In genomic region chr5:157143127-157143959, GRCh38 we compare ENCODE assay signal across 8 cellular contexts. TPM values are rescaled to one million over a fixed set of nuclear protein-coding genes. Genes with fewer than 3 reads are reported as not detected.
DNase-seq lines count a peak whose midpoint lies in the region; ATAC-seq, FAIRE-seq and TF ChIP-seq lines count a peak whose summit lies in the region.

No MANE protein-coding gene starts in this region.

- H3K4me3 Mint-ChIP-seq in IgD-negative memory B cell = peak overlapping the region; percentile 97 to 99 (median 98)

- in situ Hi-C loops in GM12878 (cut with MboI) = no loop called here

- H4K20me1 ChIP-seq in GM12878 (ENCODE audit: control insufficient read depth, insufficient read depth) = no peaks in the 10 kb centered on the region

- peaks cover 23% of the 10 kb centered on the region for H3K79me2 ChIP-seq in GM12878 (ENCODE audit: control insufficient read depth, insufficient read depth, low read length)

- TF ChIP-seq POLR2A in GM12878 (IDR thresholded peaks at IDR 0.05; ENCODE audit: low read depth, low read length) = no peak

- DNase-seq in GM04504 (ENCODE audit: low read depth) (peak; percentile 29), SKM-1 treated with dmso at 0.1 percent for 144 hours (lab: John Stamatoyannopoulos, UW; ENCODE audit: unreplicated experiment) (peak; percentile 88), GM12878 (ENCODE audit: low read depth, low spot score) (no peak), small intestine (no peak), NCI-H128 (lab: John Stamatoyannopoulos, UW; ENCODE audit: unreplicated experiment) (no peak)

- H3K27me3 ChIP-seq in GM12878 (replicated peaks in 1 of 2; ENCODE audit: control insufficient read depth in 2 of 2, insufficient read depth in 2 of 2, low read length in 1 of 2) = no peaks in the 10 kb centered on the region
- no peaks in the 10 kb centered on the region for H3K27me3 ChIP-seq in iPS-18a (ENCODE audit: control insufficient read depth, insufficient read depth, low read length)
- no peaks in the 10 kb centered on the region for H3K27me3 ChIP-seq in small intestine (ENCODE audit: control insufficient read depth in 2 of 2, insufficient read depth in 2 of 2, low read length in 2 of 2)

- H3K9ac ChIP-seq in GM12878 (ENCODE audit: control insufficient read depth, insufficient read depth, low read length) (peak overlapping the region; percentile 100), iPS-18a (ENCODE audit: low read length) (peak overlapping the region; percentile 93)

- no peaks in the 10 kb centered on the region for H3K9me3 ChIP-seq in GM12878 (replicated peaks; ENCODE audit: control insufficient read depth, insufficient read depth, low read length)
- H3K9me3 ChIP-seq in iPS-18a (ENCODE audit: control insufficient read depth, low read depth, low read length) = no peaks in the 10 kb centered on the region
- H3K9me3 ChIP-seq in small intestine (ENCODE audit: control insufficient read depth, low read depth) = no peaks in the 10 kb centered on the region

- peaks cover 20 to 28% (median 28%) of the 10 kb centered on the region in 3 donors for H3K4me1 Mint-ChIP-seq in IgD-negative memory B cell

- peak overlapping the region; percentile 96 to 98 (median 98) for H3K27ac Mint-ChIP-seq in IgD-negative memory B cell

- RAD21 ChIA-PET in GM12878 (lab: Charles Lee; ENCODE audit: unreplicated experiment) = interaction anchor here (0.8 to 2.8 kb wide), 28 partner anchors 11 to 769 kb away, joined by 3 to 20 read pairs (median 4); partner anchors contain the start of gene CYFIP2

- POLR2A ChIA-PET in GM12878 (lab: Charles Lee) = interaction anchor here (0.6 to 2.9 kb wide), 20 partner anchors 10 to 256 kb away, joined by 3 to 27 read pairs (median 5); partner anchors contain the start of gene CYFIP2

- H3K36me3 Mint-ChIP-seq in IgD-negative memory B cell = peaks cover 10% of the 10 kb centered on the region

- H3K27ac ChIP-seq in GM12878 (ENCODE audit: control insufficient read depth, insufficient read depth) = peak overlapping the region; percentile 99
- peak overlapping the region; percentile 63 for H3K27ac ChIP-seq in iPS-18a (ENCODE audit: low read length)
- H3K27ac ChIP-seq in small intestine (ENCODE audit: low read depth in 1 of 2, low read length in 1 of 2) = peak overlapping the region; percentile 83 to 98

- H3K36me3 ChIP-seq in GM12878 (ENCODE audit: control insufficient read depth in 2 of 2, insufficient read depth in 2 of 2, low read length in 1 of 2) = peaks cover 0 to 6% of the 10 kb centered on the region in 2 experiments; a peak in 2 of 4 replicates
- H3K36me3 ChIP-seq in iPS-18a (ENCODE audit: control insufficient read depth, low read depth, low read length) = peaks cover 11% of the 10 kb centered on the region
- H3K36me3 ChIP-seq in small intestine (ENCODE audit: control insufficient read depth in 2 of 2, insufficient read depth in 2 of 2, low read length in 2 of 2) = no peaks in the 10 kb centered on the region

- no peaks in the 10 kb centered on the region for H3K9me3 Mint-ChIP-seq in IgD-negative memory B cell

- WGBS in GM12878 (ENCODE audit: insufficient coverage, insufficient replicate concordance, low lambda C conversion rate, missing lambda C conversion rate) = 31% methylated on average over 33 of the region's 33 CpGs
- WGBS in small intestine, 3 donors = 2 to 11% (median 4%) methylated on average over 33 of the region's 33 CpGs

- no peak for FAIRE-seq in GM12878 (lab: Jason Lieb, UNC)
- FAIRE-seq in small intestine (lab: Jason Lieb, UNC) = no peak

- no peak for TF ChIP-seq RAD21 in GM12878 (IDR thresholded peaks at IDR 0.05; ENCODE audit: insufficient read depth, low read depth, low read length)

- no peak for TF ChIP-seq CTCF in GM12878 (IDR thresholded peaks at IDR 0.05 in 2 of 3, conservative IDR thresholded peaks at IDR 0.05 in 1 of 3; ENCODE audit: control insufficient read depth in 2 of 3, extremely low read depth in 1 of 3, insufficient read depth in 1 of 3, low read depth in 3 of 3, low read length in 3 of 3)

- CTCF ChIA-PET in GM12878 (lab: Yijun Ruan, JAX) = interaction anchor here (0.7 to 3.7 kb wide), 19 partner anchors 11 to 1997 kb away, joined by 3 to 27 read pairs (median 4); no protein-coding TSS in a partner anchor

- no peak for TF ChIP-seq EP300 in GM12878 (IDR thresholded peaks at IDR 0.05; ENCODE audit: borderline replicate concordance in 1 of 2, control insufficient read depth in 1 of 2, low read depth in 2 of 2, low read length in 2 of 2)

- H3K27me3 Mint-ChIP-seq in IgD-negative memory B cell = no peaks in the 10 kb centered on the region

- intact Hi-C loops in GM12878 (cut with micrococcal nuclease; ENCODE audit: unreplicated experiment) = loop anchor here (10.0 kb wide), 1 partner anchor 601 kb away; the partner anchor contains the start of gene LSM11

- H3K4me1 ChIP-seq in GM12878 (ENCODE audit: control insufficient read depth, insufficient read depth, low read length) (peaks cover 7% of the 10 kb centered on the region), iPS-18a (ENCODE audit: control insufficient read depth, low read depth, low read length) (no peaks in the 10 kb centered on the region), small intestine (ENCODE audit: control insufficient read depth in 2 of 2, insufficient read depth in 1 of 2, low read depth in 1 of 2, low read length in 1 of 2) (peaks cover 0 to 4% of the 10 kb centered on the region in 2 donors)

- TSS peak; percentile 100 for BruUV-seq in GM12878 (replicated peaks; lab: Mats Ljungman, UMichigan)

- peak overlapping the region; percentile 66 for H3K4me2 ChIP-seq in GM12878 (ENCODE audit: control insufficient read depth, insufficient read depth)

- peak overlapping the region; percentile 60 for H3K4me3 ChIP-seq in GM12878
- H3K4me3 ChIP-seq in iPS-18a (ENCODE audit: low read length) = peak overlapping the region; percentile 96
- H3K4me3 ChIP-seq in small intestine (ENCODE audit: low read depth in 1 of 2, low read length in 2 of 2) = peak overlapping the region; percentile 3 to 87

- ATAC-seq in GM21723 (IDR thresholded peaks at IDR 0.05; ENCODE audit: unreplicated experiment) (peak; percentile 48), GM12878 (peak; percentile 50)

- H2AFZ ChIP-seq in GM12878 (ENCODE audit: control insufficient read depth, low read depth, low read length) = peak overlapping the region; percentile 89

- SMC1A ChIA-PET in GM12878 (lab: Charles Lee; ENCODE audit: uncharacterized antibody, unreplicated experiment) = interaction anchor here (0.8 to 2.8 kb wide), 31 partner anchors 11 to 229 kb away, joined by 3 to 21 read pairs (median 5); no protein-coding TSS in a partner anchor

RNA-seq across cellular contexts. Expression of gene MED7, which starts 0.7 kb away (rescaled TPM):
- polyA plus RNA-seq in IgD-negative memory B cell (18.6 TPM), GM12878 (2011; rRNA removed) (22.6 and 36.0 TPM in 2 replicates), GM12878 (2014; fragmentation: Illumina TruSeq; extraction: Trizol) (22.7 and 28.8 TPM in 2 replicates), GM12878 (2014; fragmentation: Nextera tagmentation; extraction: Ambion mirVana) (10 to 100 TPM; 42.6 to 47.7 TPM), GM12878 (2014; rRNA removed) (11.3 and 18.1 TPM in 2 replicates), GM12878 (2016; fragmentation: Nextera tagmentation; extraction: Ambion mirVana) (10 to 100 TPM; 30.2 to 35.1 TPM), small intestine (10 to 100 TPM in 2 of 3 donors, 1 to 10 TPM in 1; 7.8 to 12.7 (median 11.9) TPM)
- 20.0 and 22.5 TPM in 2 replicates for total RNA-seq in GM12878 (2013; cell fraction: nucleolus; rRNA removed)
- total RNA-seq in GM12878 (2014; rRNA removed) (9.3 and 11.7 TPM in 2 replicates), GM12878 (2014; rRNA removed; fragmentation: Illumina TruSeq; extraction: Trizol) (15.8 and 20.7 TPM in 2 replicates), GM12878 (2021) (11.0 and 12.3 TPM in 2 replicates)
- 7.3 TPM for polyA plus RNA-seq in GM12878 (2011; ENCODE audit: low read depth)
- 6.9 and 9.2 TPM in 2 replicates for polyA plus RNA-seq in GM12878 (2011; cell fraction: cytosol; rRNA removed)
- 8.2 and 9.0 TPM in 2 replicates for polyA plus RNA-seq in GM12878 (2011; cell fraction: nucleus; rRNA removed)
- 13.4 and 15.7 TPM in 2 replicates for polyA plus RNA-seq in GM12878 (2012)
- polyA minus RNA-seq in GM12878 (2011; rRNA and poly(A)+ RNA removed) = 7.9 and 11.0 TPM in 2 replicates
- polyA minus RNA-seq in GM12878 (2011; cell fraction: cytosol; rRNA and poly(A)+ RNA removed) = 4.1 and 4.7 TPM in 2 replicates
- 5.6 and 6.8 TPM in 2 replicates for polyA minus RNA-seq in GM12878 (2011; cell fraction: nucleus; rRNA and poly(A)+ RNA removed)

RNA-seq across cellular contexts. Expression of gene GARIN3, which starts 22.7 kb away (rescaled TPM):
- polyA plus RNA-seq in IgD-negative memory B cell (not detected), GM12878 (2011; rRNA removed) (not detected in 2 replicates), GM12878 (2014; fragmentation: Illumina TruSeq; extraction: Trizol) (not detected in 2 replicates), GM12878 (2014; fragmentation: Nextera tagmentation; extraction: Ambion mirVana) (not detected), GM12878 (2014; rRNA removed) (not detected in 2 replicates), GM12878 (2016; fragmentation: Nextera tagmentation; extraction: Ambion mirVana) (under 1 TPM in 1 of 2 experiments, not detected in 1; 0.15 TPM), small intestine (not detected)
- total RNA-seq in GM12878 (2013; cell fraction: nucleolus; rRNA removed) = not detected in 2 replicates
- total RNA-seq in GM12878 (2014; rRNA removed) (not detected in 2 replicates), GM12878 (2014; rRNA removed; fragmentation: Illumina TruSeq; extraction: Trizol) (not detected in 2 replicates), GM12878 (2021) (not detected in 2 replicates)
- not detected for polyA plus RNA-seq in GM12878 (2011; ENCODE audit: low read depth)
- not detected in 2 replicates for polyA plus RNA-seq in GM12878 (2011; cell fraction: cytosol; rRNA removed)
- polyA plus RNA-seq in GM12878 (2011; cell fraction: nucleus; rRNA removed) = not detected in 2 replicates
- not detected in 2 replicates for polyA plus RNA-seq in GM12878 (2012)
- polyA minus RNA-seq in GM12878 (2011; rRNA and poly(A)+ RNA removed) = not detected in 2 replicates
- not detected in 2 replicates for polyA minus RNA-seq in GM12878 (2011; cell fraction: cytosol; rRNA and poly(A)+ RNA removed)
- not detected in 2 replicates for polyA minus RNA-seq in GM12878 (2011; cell fraction: nucleus; rRNA and poly(A)+ RNA removed)

RNA-seq across cellular contexts. Expression of gene HAVCR2, which starts 34.5 kb away (rescaled TPM):
- polyA plus RNA-seq in IgD-negative memory B cell (1.8 TPM), GM12878 (2011; rRNA removed) (5.2 and 5.4 TPM in 2 replicates), GM12878 (2014; fragmentation: Illumina TruSeq; extraction: Trizol) (7.3 and 7.6 TPM in 2 replicates), GM12878 (2014; fragmentation: Nextera tagmentation; extraction: Ambion mirVana) (1 to 10 TPM; 7.2 to 7.5 TPM), GM12878 (2014; rRNA removed) (6.0 and 7.4 TPM in 2 replicates), GM12878 (2016; fragmentation: Nextera tagmentation; extraction: Ambion mirVana) (1 to 10 TPM; 5.5 to 6.0 TPM), small intestine (1 to 10 TPM in 2 of 3 donors, under 1 TPM in 1; 0.45 to 3.0 (median 2.3) TPM)
- 50.4 and 51.9 TPM in 2 replicates for total RNA-seq in GM12878 (2013; cell fraction: nucleolus; rRNA removed)
- total RNA-seq in GM12878 (2014; rRNA removed) (6.6 and 9.0 TPM in 2 replicates), GM12878 (2014; rRNA removed; fragmentation: Illumina TruSeq; extraction: Trizol) (7.2 and 7.6 TPM in 2 replicates), GM12878 (2021) (5.2 and 6.5 TPM in 2 replicates)
- 3.8 TPM for polyA plus RNA-seq in GM12878 (2011; ENCODE audit: low read depth)
- 3.4 and 4.6 TPM in 2 replicates for polyA plus RNA-seq in GM12878 (2011; cell fraction: cytosol; rRNA removed)
- polyA plus RNA-seq in GM12878 (2011; cell fraction: nucleus; rRNA removed) = 2.4 and 2.5 TPM in 2 replicates
- polyA plus RNA-seq in GM12878 (2012) = 3.9 and 8.2 TPM in 2 replicates
- polyA minus RNA-seq in GM12878 (2011; rRNA and poly(A)+ RNA removed) = 7.3 and 8.2 TPM in 2 replicates
- 1.5 and 4.5 TPM in 2 replicates for polyA minus RNA-seq in GM12878 (2011; cell fraction: cytosol; rRNA and poly(A)+ RNA removed)
- 4.8 and 6.6 TPM in 2 replicates for polyA minus RNA-seq in GM12878 (2011; cell fraction: nucleus; rRNA and poly(A)+ RNA removed)

RNA-seq across cellular contexts. Expression of gene ITK, which starts 37.3 kb away (rescaled TPM):
- 5.6 TPM for polyA plus RNA-seq in IgD-negative memory B cell
- 0.73 and 0.78 TPM in 2 replicates for total RNA-seq in GM12878 (2013; cell fraction: nucleolus; rRNA removed)
- total RNA-seq in GM12878 (2014; rRNA removed) = 1.1 and 2.4 TPM in 2 replicates
- total RNA-seq in GM12878 (2014; rRNA removed; fragmentation: Illumina TruSeq; extraction: Trizol) = 1.7 and 2.3 TPM in 2 replicates
- 0.80 and 1.4 TPM in 2 replicates for total RNA-seq in GM12878 (2021)
- 0.08 TPM for polyA plus RNA-seq in GM12878 (2011; ENCODE audit: low read depth)
- polyA plus RNA-seq in GM12878 (2011; rRNA removed) = 0.05 and 0.17 TPM in 2 replicates
- polyA plus RNA-seq in GM12878 (2011; cell fraction: cytosol; rRNA removed) = 0.07 TPM in 2 replicates
- polyA plus RNA-seq in GM12878 (2011; cell fraction: nucleus; rRNA removed) = 0.12 and 0.13 TPM in 2 replicates
- polyA plus RNA-seq in GM12878 (2012) = 0.19 and 0.52 TPM in 2 replicates
- polyA plus RNA-seq in GM12878 (2014; fragmentation: Illumina TruSeq; extraction: Trizol) = 1.4 and 1.5 TPM in 2 replicates
- under 1 TPM; 0.60 to 0.66 TPM for polyA plus RNA-seq in GM12878 (2014; fragmentation: Nextera tagmentation; extraction: Ambion mirVana)
- 0.57 and 0.91 TPM in 2 replicates for polyA plus RNA-seq in GM12878 (2014; rRNA removed)
- under 1 TPM; 0.17 to 0.73 TPM for polyA plus RNA-seq in GM12878 (2016; fragmentation: Nextera tagmentation; extraction: Ambion mirVana)
- polyA minus RNA-seq in GM12878 (2011; rRNA and poly(A)+ RNA removed) = 0.22 and 0.31 TPM in 2 replicates
- not detected in 2 replicates for polyA minus RNA-seq in GM12878 (2011; cell fraction: cytosol; rRNA and poly(A)+ RNA removed)
- polyA minus RNA-seq in GM12878 (2011; cell fraction: nucleus; rRNA and poly(A)+ RNA removed) = 0.12 and 0.48 TPM in 2 replicates
- 1 to 10 TPM in 2 of 3 donors, under 1 TPM in 1; 0.67 to 2.7 (median 1.7) TPM for polyA plus RNA-seq in small intestine

Comparison
In these comparisons a context has a peak if more than half of its experiments do, and no peak if none do; other contexts are left out.
1. DNase-seq: peak in GM04504 (single experiment) and SKM-1 treated with dmso at 0.1 percent for 144 hours (single experiment); none in GM12878 (single experiment), small intestine (single experiment) and NCI-H128 (single experiment).
2. H3K4me3 ChIP-seq: peak in every context shown above with its lines; median percentile 96 in iPS-18a; 60 in GM12878; 45 in small intestine.
3. Peak in every context shown above with its lines, with median percentiles within 50 percentile points of each other: H3K27ac ChIP-seq.